10 cellular contexts compared by ENCODE assay signal in genomic region chr7:117435475-117436043, GRCh38. TPM values are rescaled to one million over a fixed set of nuclear protein-coding genes. Genes with fewer than 3 reads are reported as not detected.
A peak's percentile ranks its signal among the peaks of the same experiment; 100 is the strongest.
DNase-seq lines count a peak whose midpoint lies in the region; ATAC-seq, FAIRE-seq and TF ChIP-seq lines count a peak whose summit lies in the region.
"Had no signal": no experiment of that assay in that cellular context is flagged by ENCODE, and none has a peak within 500 bp of the region (broad histone marks: within the 10 kb centered on the region; RNA-seq: fewer than 3 reads in every experiment).

No MANE protein-coding gene starts in this region.

- H3K9me3 ChIP-seq in keratinocyte (ENCODE audit: control insufficient read depth, low read depth, low read length) (no peaks in the 10 kb centered on the region), thyroid gland (no peaks in the 10 kb centered on the region)
- H3K9me3 ChIP-seq: MG63 had no signal

- H3K79me2 ChIP-seq in keratinocyte (ENCODE audit: control insufficient read depth, insufficient read depth, low read length): no peaks in the 10 kb centered on the region

- 56 to 66% methylated on average over 2 of the region's 2 CpGs for WGBS in thyroid gland, 2 donors

- TF ChIP-seq CTCF in keratinocyte (optimal IDR thresholded peaks at IDR 0.05 in 1 of 3, IDR thresholded peaks at IDR 0.05 in 1 of 3, conservative IDR thresholded peaks at IDR 0.05 in 1 of 3; ENCODE audit: extremely low read depth in 1 of 3, insufficient read depth in 2 of 3, low read length in 3 of 3) (no peak), thyroid gland (IDR thresholded peaks at IDR 0.05) (no peak)

- H3K4me2 ChIP-seq in keratinocyte (ENCODE audit: control insufficient read depth, extremely low read depth, insufficient read depth, low read depth, low read length): no peak overlapping the region

- no peaks in the 10 kb centered on the region for H4K20me1 ChIP-seq in keratinocyte (ENCODE audit: control insufficient read depth, extremely low read depth, insufficient read depth, low read length)

- FAIRE-seq in keratinocyte (lab: Jason Lieb, UNC): peak; percentile 81
- FAIRE-seq: G401.6 had no signal

- no peaks in the 10 kb centered on the region for H3K9me1 ChIP-seq in keratinocyte (ENCODE audit: control insufficient read depth, extremely low read depth, insufficient read depth, low read length)

- H3K27ac ChIP-seq in keratinocyte (ENCODE audit: control insufficient read depth, insufficient read depth, low read length) (no peak overlapping the region), thyroid gland (no peak overlapping the region)

- H3K9me3 Mint-ChIP-seq in activated CD4-positive, alpha-beta T cell treated with anti-CD3 and anti-CD28 coated beads, Interleukin-2, amount 10 ng/mL, durations not matched to agents 24 days and 14 days: peaks cover 3% of the 10 kb centered on the region

- dilution Hi-C loops in keratinocyte (cut with MboI; ENCODE audit: extremely low pct_ligation_motif_present, low sequenced_read_pairs): no loop called here

- no peak overlapping the region for H3K9ac ChIP-seq in keratinocyte (ENCODE audit: control insufficient read depth, extremely low read depth, insufficient read depth, low read length)

- intact Hi-C loops in thyroid gland (cut with DNase I): no loop called here
- intact Hi-C loops in activated CD4-positive, alpha-beta T cell treated with anti-CD3 and anti-CD28 coated beads, Interleukin-2, amount 10 ng/mL, durations not matched to agents 24 days and 14 days (cut with micrococcal nuclease): no loop called here

- H3K36me3 ChIP-seq in keratinocyte (ENCODE audit: control insufficient read depth in 2 of 2, extremely low read depth in 1 of 2, insufficient read depth in 2 of 2, low read length in 2 of 2) (no peaks in the 10 kb centered on the region), thyroid gland (no peaks in the 10 kb centered on the region)
- H3K36me3 ChIP-seq: MG63 had no signal

- no peak overlapping the region for H3K4me3 ChIP-seq in keratinocyte (ENCODE audit: control insufficient read depth in 2 of 3, extremely low read depth in 1 of 3, insufficient read depth in 2 of 3, low read depth in 1 of 3, low read length in 3 of 3)
- no peak overlapping the region for H3K4me3 ChIP-seq in thyroid gland (replicated peaks in 1 of 3)
- H3K4me3 ChIP-seq: MG63 had no signal

- peaks cover 3% of the 10 kb centered on the region for H3K27me3 Mint-ChIP-seq in activated CD4-positive, alpha-beta T cell treated with anti-CD3 and anti-CD28 coated beads, Interleukin-2, amount 10 ng/mL, durations not matched to agents 24 days and 14 days

- H2AFZ ChIP-seq in keratinocyte (ENCODE audit: control insufficient read depth, low read length): no peak overlapping the region

- no peak for TF ChIP-seq POLR2A in thyroid gland (IDR thresholded peaks at IDR 0.05)

- no peaks in the 10 kb centered on the region for H3K27me3 ChIP-seq in keratinocyte (ENCODE audit: control insufficient read depth, extremely low read depth, insufficient read depth, low read length)
- no peaks in the 10 kb centered on the region for H3K27me3 ChIP-seq in thyroid gland
- H3K27me3 ChIP-seq: MG63 had no signal

- H3K4me1 ChIP-seq in keratinocyte (ENCODE audit: control insufficient read depth, extremely low read depth, insufficient read depth, low read length) (no peaks in the 10 kb centered on the region), thyroid gland (no peaks in the 10 kb centered on the region)

- H3K4me3 Mint-ChIP-seq in activated CD4-positive, alpha-beta T cell treated with anti-CD3 and anti-CD28 coated beads, Interleukin-2, amount 10 ng/mL, durations not matched to agents 24 days and 14 days: no peak overlapping the region

- no peaks in the 10 kb centered on the region for H3K36me3 Mint-ChIP-seq in activated CD4-positive, alpha-beta T cell treated with anti-CD3 and anti-CD28 coated beads, Interleukin-2, amount 10 ng/mL, durations not matched to agents 24 days and 14 days (ENCODE audit: low read depth)

- ATAC-seq in GM18520 (IDR thresholded peaks at IDR 0.05; ENCODE audit: unreplicated experiment): peak; percentile 94
- ATAC-seq in GM21528 (IDR thresholded peaks at IDR 0.05; ENCODE audit: low FRiP score, unreplicated experiment): peak; percentile 91
- ATAC-seq in HG03432 (IDR thresholded peaks at IDR 0.05; ENCODE audit: unreplicated experiment): peak; percentile 99
- ATAC-seq in SK-N-SH treated with all-trans-retinoic acid at 6 μM for 48 hours: no peak

- DNase-seq in keratinocyte (ENCODE audit: low read depth, low spot score) (no peak), thyroid gland (no peak), cortex of kidney (lab: John Stamatoyannopoulos, UW) (no peak)
- no peak for DNase-seq in activated CD4-positive, alpha-beta T cell treated with anti-CD3 and anti-CD28 coated beads, Interleukin-2, amount 10 ng/mL, durations not matched to agents 24 days and 14 days
- DNase-seq: MG63 had no signal

- no peak overlapping the region for H3K27ac Mint-ChIP-seq in activated CD4-positive, alpha-beta T cell treated with anti-CD3 and anti-CD28 coated beads, Interleukin-2, amount 10 ng/mL, durations not matched to agents 24 days and 14 days

- H3K4me1 Mint-ChIP-seq in activated CD4-positive, alpha-beta T cell treated with anti-CD3 and anti-CD28 coated beads, Interleukin-2, amount 10 ng/mL, durations not matched to agents 24 days and 14 days: peaks cover 6% of the 10 kb centered on the region

TF ChIP-seq in SK-N-SH treated with all-trans-retinoic acid at 6 μM for 48 hours, 23 proteins besides CTCF, POLR2A, EP300 and RAD21 (continues in another document):
- TF ChIP-seq TOX (CRISPR knock-in tag; IDR thresholded peaks at IDR 0.05; ENCODE audit: borderline replicate concordance) (no peak), SNAI2 (CRISPR knock-in tag; IDR thresholded peaks at IDR 0.05) (no peak), TCF4 (CRISPR knock-in tag; IDR thresholded peaks at IDR 0.05; ENCODE audit: borderline replicate concordance) (no peak), CSDC2 (CRISPR knock-in tag; IDR thresholded peaks at IDR 0.05) (no peak), TSHZ2 (CRISPR knock-in tag; IDR thresholded peaks at IDR 0.05) (no peak), ESRRG (CRISPR knock-in tag; IDR thresholded peaks at IDR 0.05) (no peak)

RNA-seq across cellular contexts. Expression of gene ASZ1, which starts 8.3 kb away (rescaled TPM):
- polyA plus RNA-seq in keratinocyte: not detected in 3 replicates
- not detected for polyA plus RNA-seq in keratinocyte (2011; ENCODE audit: low read depth)
- not detected in 2 replicates for polyA plus RNA-seq in keratinocyte (2011; cell fraction: cytosol; rRNA removed)
- not detected in 2 replicates for polyA plus RNA-seq in keratinocyte (2011; cell fraction: nucleus; rRNA removed)
- polyA plus RNA-seq in keratinocyte (2012; ENCODE audit: low replicate concordance): not detected in 2 replicates
- polyA minus RNA-seq in keratinocyte: not detected in 3 replicates
- polyA minus RNA-seq in keratinocyte (2011; cell fraction: cytosol; rRNA and poly(A)+ RNA removed): not detected
- polyA minus RNA-seq in keratinocyte (2011; cell fraction: nucleus; rRNA and poly(A)+ RNA removed): not detected in 2 replicates
- not detected for total RNA-seq in thyroid gland
- not detected in 2 replicates for total RNA-seq in activated CD4-positive, alpha-beta T cell treated with anti-CD3 and anti-CD28 coated beads, Interleukin-2, amount 10 ng/mL, durations not matched to agents 24 days and 14 days

RNA-seq across cellular contexts. Expression of gene CFTR, which starts 44.3 kb away (rescaled TPM):
- polyA plus RNA-seq in keratinocyte: not detected in 3 replicates
- not detected for polyA plus RNA-seq in keratinocyte (2011; ENCODE audit: low read depth)
- polyA plus RNA-seq in keratinocyte (2011; cell fraction: cytosol; rRNA removed): not detected in 2 replicates
- polyA plus RNA-seq in keratinocyte (2011; cell fraction: nucleus; rRNA removed): not detected in 2 replicates
- not detected in 2 replicates for polyA plus RNA-seq in keratinocyte (2012; ENCODE audit: low replicate concordance)
- not detected in 3 replicates for polyA minus RNA-seq in keratinocyte
- not detected for polyA minus RNA-seq in keratinocyte (2011; cell fraction: cytosol; rRNA and poly(A)+ RNA removed)
- not detected in 2 replicates for polyA minus RNA-seq in keratinocyte (2011; cell fraction: nucleus; rRNA and poly(A)+ RNA removed)
- not detected for total RNA-seq in thyroid gland
- total RNA-seq in activated CD4-positive, alpha-beta T cell treated with anti-CD3 and anti-CD28 coated beads, Interleukin-2, amount 10 ng/mL, durations not matched to agents 24 days and 14 days: not detected in 2 replicates
